1 cellular context compared by ENCODE assay signal in the genomic region with DNA sequence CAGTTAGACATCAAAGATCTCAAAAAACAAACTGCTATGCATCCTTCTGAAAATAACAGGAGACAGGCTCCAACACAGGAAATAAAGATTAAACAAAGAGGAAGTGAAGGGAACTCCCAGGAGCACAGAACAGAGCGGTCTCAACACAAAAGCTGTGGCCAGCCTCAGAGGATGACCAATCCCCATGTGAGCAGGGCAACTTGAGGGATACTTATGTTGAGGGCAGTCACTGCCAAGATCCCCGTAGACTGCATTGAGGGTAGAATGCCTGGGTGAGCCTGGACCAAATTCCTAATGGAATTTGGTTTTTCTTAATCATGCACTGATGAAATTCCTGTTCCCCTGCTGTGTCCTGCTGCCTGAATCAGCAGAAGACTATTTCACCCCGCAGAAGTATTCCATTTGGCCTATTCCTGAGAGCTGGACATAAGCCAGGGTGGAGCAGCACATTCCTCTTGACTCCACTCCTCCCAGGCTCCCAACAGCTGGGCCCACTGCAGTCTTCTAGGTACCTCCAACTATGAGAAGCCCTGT.
A peak's percentile ranks its signal among the peaks of the same experiment; 100 is the strongest.
TF ChIP-seq lines count a peak whose summit lies in the region.

No MANE protein-coding gene starts in this region.

TF ChIP-seq in SK-N-SH, 30 proteins besides CTCF, POLR2A, EP300 and RAD21 (continued from another document):
- TF ChIP-seq REST (IDR thresholded peaks at IDR 0.05; ENCODE audit: low read depth, low read length), result no peak
- TF ChIP-seq FOSL2 (IDR thresholded peaks at IDR 0.05; ENCODE audit: borderline replicate concordance, low read depth), result peak; percentile 68; the same call in 1 of the 2 replicates
- TF ChIP-seq GATA2 (CRISPR knock-in tag; IDR thresholded peaks at IDR 0.05), result no peak
- TF ChIP-seq PBX3 (IDR thresholded peaks at IDR 0.05), result peak; percentile 39
- no peak for TF ChIP-seq RFX5 (IDR thresholded peaks at IDR 0.05; ENCODE audit: low read length)
- TF ChIP-seq, protein P1, sequence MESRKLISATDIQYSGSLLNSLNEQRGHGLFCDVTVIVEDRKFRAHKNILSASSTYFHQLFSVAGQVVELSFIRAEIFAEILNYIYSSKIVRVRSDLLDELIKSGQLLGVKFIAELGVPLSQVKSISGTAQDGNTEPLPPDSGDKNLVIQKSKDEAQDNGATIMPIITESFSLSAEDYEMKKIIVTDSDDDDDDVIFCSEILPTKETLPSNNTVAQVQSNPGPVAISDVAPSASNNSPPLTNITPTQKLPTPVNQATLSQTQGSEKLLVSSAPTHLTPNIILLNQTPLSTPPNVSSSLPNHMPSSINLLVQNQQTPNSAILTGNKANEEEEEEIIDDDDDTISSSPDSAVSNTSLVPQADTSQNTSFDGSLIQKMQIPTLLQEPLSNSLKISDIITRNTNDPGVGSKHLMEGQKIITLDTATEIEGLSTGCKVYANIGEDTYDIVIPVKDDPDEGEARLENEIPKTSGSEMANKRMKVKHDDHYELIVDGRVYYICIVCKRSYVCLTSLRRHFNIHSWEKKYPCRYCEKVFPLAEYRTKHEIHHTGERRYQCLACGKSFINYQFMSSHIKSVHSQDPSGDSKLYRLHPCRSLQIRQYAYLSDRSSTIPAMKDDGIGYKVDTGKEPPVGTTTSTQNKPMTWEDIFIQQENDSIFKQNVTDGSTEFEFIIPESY (IDR thresholded peaks at IDR 0.05; ENCODE audit: borderline replicate concordance, low read depth), result no peak
- no peak for TF ChIP-seq MEF2A (IDR thresholded peaks at IDR 0.05; ENCODE audit: borderline replicate concordance, low read depth)
- TF ChIP-seq, protein P2, sequence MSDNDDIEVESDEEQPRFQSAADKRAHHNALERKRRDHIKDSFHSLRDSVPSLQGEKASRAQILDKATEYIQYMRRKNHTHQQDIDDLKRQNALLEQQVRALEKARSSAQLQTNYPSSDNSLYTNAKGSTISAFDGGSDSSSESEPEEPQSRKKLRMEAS (IDR thresholded peaks at IDR 0.05; ENCODE audit: low read depth), result peak; percentile 58; the same call in 1 of the 2 replicates
